ENCODE assay signal across 19 cellular contexts in genomic region chr16:54207837-54208236, GRCh38.
"Had no signal": no experiment of that assay in that cellular context is flagged by ENCODE, and none has a peak within 500 bp of the region (broad histone marks: within the 10 kb centered on the region; RNA-seq: fewer than 3 reads in every experiment).

No MANE protein-coding gene starts in this region.

- H3K27me3 ChIP-seq: heart left ventricle, neutrophil, thyroid gland had no signal

- DNase-seq: effector memory CD4-positive, alpha-beta T cell; heart left ventricle; hypothalamus; kidney glomerular epithelial cell; lower lobe of right lung; naive thymus-derived CD4-positive, alpha-beta T cell; nephron progenitor cell; retina; stimulated activated CD4-positive, alpha-beta T cell treated with anti-CD3 and anti-CD28 coated beads, Interleukin-2, amount 100 ng/mL, for 48 hours; stimulated activated naive CD4-positive, alpha-beta T cell treated with Interleukin-2 at 50 U/mL for 16 hours; thyroid gland had no signal

- H3K4me3 ChIP-seq: heart left ventricle, lower lobe of right lung, psoas muscle, smooth muscle cell, thyroid gland had no signal

- H3K27ac Mint-ChIP-seq: naive thymus-derived CD4-positive, alpha-beta T cell; nephron progenitor cell; type B pancreatic cell had no signal

- H3K9me3 ChIP-seq: heart left ventricle, lower lobe of right lung, neutrophil, psoas muscle, thyroid gland had no signal

- H3K4me3 Mint-ChIP-seq: naive thymus-derived CD4-positive, alpha-beta T cell; nephron progenitor cell; type B pancreatic cell had no signal

- H3K27ac ChIP-seq: heart left ventricle, lower lobe of right lung, neutrophil, psoas muscle, thyroid gland had no signal

- H3K4me1 Mint-ChIP-seq: naive thymus-derived CD4-positive, alpha-beta T cell had no signal

- H3K36me3 Mint-ChIP-seq: naive thymus-derived CD4-positive, alpha-beta T cell; type B pancreatic cell had no signal

- H3K36me3 ChIP-seq: heart left ventricle, lower lobe of right lung, neutrophil, thyroid gland had no signal

- H3K4me1 ChIP-seq: heart left ventricle, lower lobe of right lung, psoas muscle, thyroid gland had no signal

- H3K9me3 Mint-ChIP-seq: nephron progenitor cell, type B pancreatic cell had no signal

- FAIRE-seq: endometrium, frontal cortex, islet of Langerhans, urothelium cell line had no signal
